In the genomic region with DNA sequence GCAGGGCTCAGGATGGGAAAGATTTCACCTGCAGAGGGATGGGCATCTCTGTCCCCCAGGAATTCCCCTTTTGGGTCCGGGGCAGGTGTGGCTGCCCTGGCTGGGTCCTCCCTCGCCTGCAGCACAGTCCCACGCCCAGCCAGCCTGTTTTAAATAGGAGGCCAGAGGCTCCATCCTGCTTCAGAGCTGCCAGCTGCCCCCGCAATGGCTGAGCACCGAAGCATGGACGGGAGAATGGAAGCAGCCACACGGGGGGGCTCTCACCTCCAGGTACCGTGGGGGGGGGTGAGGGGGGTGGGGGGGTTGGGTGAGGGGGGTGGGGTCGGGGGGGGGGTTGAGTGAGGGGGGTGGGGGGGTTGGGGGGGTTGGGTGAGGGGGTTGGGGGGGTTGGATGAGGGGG, we compare ENCODE assay signal across 10 cellular contexts. TPM values are rescaled to one million over a fixed set of nuclear protein-coding genes. Genes with fewer than 3 reads are reported as not detected.
DNase-seq lines count a peak whose midpoint lies in the region; ATAC-seq and TF ChIP-seq lines count a peak whose summit lies in the region.
"Had no signal": no experiment of that assay in that cellular context is flagged by ENCODE, and none has a peak within 500 bp of the region (broad histone marks: within the 10 kb centered on the region; RNA-seq: fewer than 3 reads in every experiment).

No MANE protein-coding gene starts in this region.

- peak overlapping the region; percentile 66 for H3K27ac Mint-ChIP-seq in stimulated activated memory B cell treated with anti-CD40 and anti-IgM and Interleukin-4, amounts not matched to agents 10 μg/mL and 1 μg/mL and 100 μg/mL, for 72 hours
- H3K27ac Mint-ChIP-seq: stimulated activated naive CD8-positive, alpha-beta T cell treated with anti-CD3 and anti-CD28 coated beads, Interleukin-15, Interleukin-2, amounts not matched to agents 100 ng/mL and 50 ng/mL, for 24 hours had no signal

- peaks cover 0 to 9% of the 10 kb centered on the region in 2 experiments; a peak in 1 of 4 replicates for H3K4me1 ChIP-seq in SK-N-SH (ENCODE audit: control insufficient read depth in 1 of 2, insufficient read depth in 2 of 2, low read depth in 1 of 2, low read length in 1 of 2)
- no peaks in the 10 kb centered on the region for H3K4me1 ChIP-seq in RWPE2 (ENCODE audit: insufficient read depth, poor library complexity, severe bottlenecking)

- TF ChIP-seq EP300 in SK-N-SH (IDR thresholded peaks at IDR 0.05; ENCODE audit: borderline replicate concordance in 1 of 2, low read depth in 1 of 2, low read length in 1 of 2) = no peak

- no peak overlapping the region for H3K27ac ChIP-seq in SK-N-SH (ENCODE audit: low read depth in 2 of 2, low read length in 1 of 2)
- no peak overlapping the region for H3K27ac ChIP-seq in RWPE2 (ENCODE audit: poor library complexity, severe bottlenecking)
- H3K27ac ChIP-seq: HL-60 had no signal

- H3K79me2 ChIP-seq in SK-N-SH (ENCODE audit: insufficient read depth) = no peaks in the 10 kb centered on the region

- no peaks in the 10 kb centered on the region for H4K20me1 ChIP-seq in SK-N-SH (ENCODE audit: insufficient read depth)

- H3K4me3 Mint-ChIP-seq in stimulated activated memory B cell treated with anti-CD40 and anti-IgM and Interleukin-4, amounts not matched to agents 10 μg/mL and 1 μg/mL and 100 μg/mL, for 72 hours = no peak overlapping the region
- H3K4me3 Mint-ChIP-seq: stimulated activated naive CD8-positive, alpha-beta T cell treated with anti-CD3 and anti-CD28 coated beads, Interleukin-15, Interleukin-2, amounts not matched to agents 100 ng/mL and 50 ng/mL, for 24 hours had no signal

- 26% methylated on average over 7 of the region's 9 CpGs for WGBS in SK-N-SH (ENCODE audit: low lambda C conversion rate)

- H3K4me1 Mint-ChIP-seq in stimulated activated memory B cell treated with anti-CD40 and anti-IgM and Interleukin-4, amounts not matched to agents 10 μg/mL and 1 μg/mL and 100 μg/mL, for 72 hours = peaks cover 9% of the 10 kb centered on the region

- POLR2A ChIA-PET in SK-N-SH (lab: Yijun Ruan, JAX) = no interaction called here

- no peak for TF ChIP-seq RAD21 in SK-N-SH (IDR thresholded peaks at IDR 0.05; ENCODE audit: low read length)

- no peaks in the 10 kb centered on the region for H3K36me3 Mint-ChIP-seq in stimulated activated memory B cell treated with anti-CD40 and anti-IgM and Interleukin-4, amounts not matched to agents 10 μg/mL and 1 μg/mL and 100 μg/mL, for 72 hours

- CTCF ChIA-PET in SK-N-SH (lab: Yijun Ruan, JAX) = interaction anchor here (1.0 to 1.5 kb wide), 5 partner anchors 8 to 252 kb away, joined by 3 to 4 read pairs (median 3); no protein-coding TSS in a partner anchor

- no peaks in the 10 kb centered on the region for H3K9me3 Mint-ChIP-seq in stimulated activated memory B cell treated with anti-CD40 and anti-IgM and Interleukin-4, amounts not matched to agents 10 μg/mL and 1 μg/mL and 100 μg/mL, for 72 hours
- H3K9me3 Mint-ChIP-seq: stimulated activated naive CD8-positive, alpha-beta T cell treated with anti-CD3 and anti-CD28 coated beads, Interleukin-15, Interleukin-2, amounts not matched to agents 100 ng/mL and 50 ng/mL, for 24 hours had no signal

- H3K36me3 ChIP-seq in SK-N-SH (replicated peaks in 1 of 2; ENCODE audit: control insufficient read depth in 1 of 2, insufficient read depth in 2 of 2, low read length in 1 of 2) (no peaks in the 10 kb centered on the region), RWPE2 (ENCODE audit: low read depth) (no peaks in the 10 kb centered on the region)

- no peak overlapping the region for H3K4me3 ChIP-seq in SK-N-SH (ENCODE audit: low read depth in 2 of 2, low read length in 1 of 2)
- H3K4me3 ChIP-seq in RWPE2 (ENCODE audit: severe bottlenecking) = no peak overlapping the region

- no peak overlapping the region for H2AFZ ChIP-seq in SK-N-SH (ENCODE audit: low read depth)

- H3K27me3 Mint-ChIP-seq in stimulated activated memory B cell treated with anti-CD40 and anti-IgM and Interleukin-4, amounts not matched to agents 10 μg/mL and 1 μg/mL and 100 μg/mL, for 72 hours = peaks cover 11% of the 10 kb centered on the region
- H3K27me3 Mint-ChIP-seq: stimulated activated naive CD8-positive, alpha-beta T cell treated with anti-CD3 and anti-CD28 coated beads, Interleukin-15, Interleukin-2, amounts not matched to agents 100 ng/mL and 50 ng/mL, for 24 hours had no signal

- H3K9ac ChIP-seq in SK-N-SH = no peak overlapping the region

- TF ChIP-seq CTCF in SK-N-SH (IDR thresholded peaks at IDR 0.05) (no peak), RWPE2 (IDR thresholded peaks at IDR 0.05; ENCODE audit: poor library complexity, severe bottlenecking) (no peak)

- H3K9me2 ChIP-seq in SK-N-SH = no peaks in the 10 kb centered on the region

- DNase-seq in SK-N-SH (peak; percentile 87), RWPE2 (ENCODE audit: low spot score) (no peak), hypothalamus (lab: John Stamatoyannopoulos, UW) (no peak)
- DNase-seq: NCI-H2029, SW 1271 had no signal

- no peak overlapping the region for H3K4me2 ChIP-seq in SK-N-SH

- H3K27me3 ChIP-seq in SK-N-SH (ENCODE audit: insufficient read depth) = no peaks in the 10 kb centered on the region
- H3K27me3 ChIP-seq in RWPE2 (ENCODE audit: insufficient read depth, poor library complexity, severe bottlenecking) = no peaks in the 10 kb centered on the region

- H3F3A ChIP-seq in SK-N-SH (replicated peaks; ENCODE audit: insufficient read depth) = no peaks in the 10 kb centered on the region

- H3K9me3 ChIP-seq in SK-N-SH (no peaks in the 10 kb centered on the region), RWPE2 (ENCODE audit: severe bottlenecking) (no peaks in the 10 kb centered on the region)

- ATAC-seq in SK-N-SH treated with all-trans-retinoic acid at 6 μM for 48 hours = no peak
- peak; percentile 15; the same call in 1 of the 3 replicates for ATAC-seq in RWPE2 (ENCODE audit: low read depth)
- ATAC-seq in stimulated activated memory B cell treated with anti-CD40 and anti-IgM and Interleukin-4, amounts not matched to agents 10 μg/mL and 1 μg/mL and 100 μg/mL, for 72 hours = no peak
- ATAC-seq in GM18907 (IDR thresholded peaks at IDR 0.05; ENCODE audit: unreplicated experiment) = no peak

TF ChIP-seq in SK-N-SH, 30 proteins besides CTCF, POLR2A, EP300 and RAD21 (continues in another document):
- TF ChIP-seq RFX5 (IDR thresholded peaks at IDR 0.05; ENCODE audit: low read length) (no peak), RCOR1 (IDR thresholded peaks at IDR 0.05; ENCODE audit: low read length) (no peak), TCF12 (IDR thresholded peaks at IDR 0.05) (no peak), NRF1 (IDR thresholded peaks at IDR 0.05; ENCODE audit: low read depth, low read length) (no peak)

TF ChIP-seq in SK-N-SH treated with all-trans-retinoic acid at 6 μM for 48 hours, 23 proteins besides CTCF, POLR2A, EP300 and RAD21:
- no peak for TF ChIP-seq CSDC2 (CRISPR knock-in tag; IDR thresholded peaks at IDR 0.05)
- TF ChIP-seq SNAI2 (CRISPR knock-in tag; IDR thresholded peaks at IDR 0.05) = no peak
- TF ChIP-seq OSR1 (CRISPR knock-in tag; IDR thresholded peaks at IDR 0.05) = no peak
- no peak for TF ChIP-seq ARNTL (CRISPR knock-in tag; IDR thresholded peaks at IDR 0.05; ENCODE audit: borderline replicate concordance, low read depth)
- no peak for TF ChIP-seq ZC3H10 (CRISPR knock-in tag; IDR thresholded peaks at IDR 0.05)
- TF ChIP-seq RARB (CRISPR knock-in tag; IDR thresholded peaks at IDR 0.05) = no peak
- TF ChIP-seq, protein P1, sequence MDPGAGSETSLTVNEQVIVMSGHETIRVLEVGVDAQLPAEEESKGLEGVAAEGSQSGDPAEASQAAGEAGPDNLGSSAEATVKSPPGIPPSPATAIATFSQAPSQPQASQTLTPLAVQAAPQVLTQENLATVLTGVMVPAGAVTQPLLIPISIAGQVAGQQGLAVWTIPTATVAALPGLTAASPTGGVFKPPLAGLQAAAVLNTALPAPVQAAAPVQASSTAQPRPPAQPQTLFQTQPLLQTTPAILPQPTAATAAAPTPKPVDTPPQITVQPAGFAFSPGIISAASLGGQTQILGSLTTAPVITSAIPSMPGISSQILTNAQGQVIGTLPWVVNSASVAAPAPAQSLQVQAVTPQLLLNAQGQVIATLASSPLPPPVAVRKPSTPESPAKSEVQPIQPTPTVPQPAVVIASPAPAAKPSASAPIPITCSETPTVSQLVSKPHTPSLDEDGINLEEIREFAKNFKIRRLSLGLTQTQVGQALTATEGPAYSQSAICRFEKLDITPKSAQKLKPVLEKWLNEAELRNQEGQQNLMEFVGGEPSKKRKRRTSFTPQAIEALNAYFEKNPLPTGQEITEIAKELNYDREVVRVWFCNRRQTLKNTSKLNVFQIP (CRISPR knock-in tag; IDR thresholded peaks at IDR 0.05; ENCODE audit: borderline replicate concordance, low read depth) = no peak
- TF ChIP-seq ZNF70 (CRISPR knock-in tag; IDR thresholded peaks at IDR 0.05) = no peak
- no peak for TF ChIP-seq ZFP30 (CRISPR knock-in tag; IDR thresholded peaks at IDR 0.05)

RNA-seq across cellular contexts. Expression of a gene that starts 3.6 kb away (rescaled TPM):
- 2.6 and 2.9 TPM in 2 replicates for polyA plus RNA-seq in SK-N-SH (2012; rRNA removed)
- 0.24 and 0.54 TPM in 2 replicates for polyA plus RNA-seq in SK-N-SH (2012; cell fraction: cytosol; rRNA removed)
- polyA plus RNA-seq in SK-N-SH (2012; cell fraction: nucleus; rRNA removed) = 23.3 and 31.4 TPM in 2 replicates

RNA-seq across cellular contexts. Expression of a gene that starts 10.2 kb away (rescaled TPM):
- polyA plus RNA-seq in SK-N-SH (2012; rRNA removed) = 31.8 and 47.5 TPM in 2 replicates
- 31.2 and 41.5 TPM in 2 replicates for polyA plus RNA-seq in SK-N-SH (2012; cell fraction: cytosol; rRNA removed)
- polyA plus RNA-seq in SK-N-SH (2012; cell fraction: nucleus; rRNA removed) = 54.6 and 67.6 TPM in 2 replicates

RNA-seq across cellular contexts. Expression of a gene that starts 23.9 kb away (rescaled TPM):
- 51.7 and 66.4 TPM in 2 replicates for polyA plus RNA-seq in SK-N-SH (2012; rRNA removed)
- polyA plus RNA-seq in SK-N-SH (2012; cell fraction: cytosol; rRNA removed) = 8.8 and 14.1 TPM in 2 replicates
- polyA plus RNA-seq in SK-N-SH (2012; cell fraction: nucleus; rRNA removed) = 444 and 648 TPM in 2 replicates

RNA-seq across cellular contexts. Expression of a gene that starts 24.6 kb away (rescaled TPM):
- 13.9 and 19.0 TPM in 2 replicates for polyA plus RNA-seq in SK-N-SH (2012; rRNA removed)
- polyA plus RNA-seq in SK-N-SH (2012; cell fraction: cytosol; rRNA removed) = 7.1 and 11.8 TPM in 2 replicates
- polyA plus RNA-seq in SK-N-SH (2012; cell fraction: nucleus; rRNA removed) = 24.9 and 36.1 TPM in 2 replicates

RNA-seq across cellular contexts. Expression of a gene that starts 37.3 kb away (rescaled TPM):
- polyA plus RNA-seq in SK-N-SH (2012; rRNA removed) = 0.59 TPM in 1 of 2 replicates, not detected in the other
- polyA plus RNA-seq in SK-N-SH (2012; cell fraction: cytosol; rRNA removed) = 0.04 and 0.13 TPM in 2 replicates
- 7.6 and 11.1 TPM in 2 replicates for polyA plus RNA-seq in SK-N-SH (2012; cell fraction: nucleus; rRNA removed)
